In genomic region chr7:32979246-32979645, GRCh38 we compare ENCODE assay signal across 8 cellular contexts. TPM values are rescaled to one million over a fixed set of nuclear protein-coding genes. Genes with fewer than 3 reads are reported as not detected.
A peak's percentile ranks its signal among the peaks of the same experiment; 100 is the strongest.
DNase-seq lines count a peak whose midpoint lies in the region; ATAC-seq, FAIRE-seq and TF ChIP-seq lines count a peak whose summit lies in the region.
"Not testable (repeated sequence)": the region's sequence is repeated elsewhere in the genome, so short reads cannot be mapped to it uniquely, and the experiment has no call there.

No MANE protein-coding gene starts in this region.

- not testable (repeated sequence) for H3K27me3 ChIP-seq in SJSA1 (replicated peaks); mammary epithelial cell (ENCODE audit: insufficient read depth, low read length); keratinocyte (ENCODE audit: control insufficient read depth, extremely low read depth, insufficient read depth, low read length)

- 55% methylated on average over 6 of the region's 6 CpGs for WGBS in mammary epithelial cell (ENCODE audit: low coverage, missing lambda C conversion rate)

- not testable (repeated sequence) for H4K20me1 ChIP-seq in mammary epithelial cell (ENCODE audit: insufficient read depth, low read length); keratinocyte (ENCODE audit: control insufficient read depth, extremely low read depth, insufficient read depth, low read length)

- not testable (repeated sequence) for H3K36me3 ChIP-seq in SJSA1; mammary epithelial cell (ENCODE audit: insufficient read depth, low read length); keratinocyte (ENCODE audit: control insufficient read depth in 2 of 2, extremely low read depth in 1 of 2, insufficient read depth in 2 of 2, low read length in 2 of 2)

- H3K4me3 ChIP-seq in SJSA1; mammary epithelial cell (replicated peaks in 1 of 3; ENCODE audit: insufficient read depth in 1 of 3, low read depth in 2 of 3, low read length in 3 of 3); keratinocyte (ENCODE audit: control insufficient read depth in 2 of 3, extremely low read depth in 1 of 3, insufficient read depth in 2 of 3, low read depth in 1 of 3, low read length in 3 of 3): not testable (repeated sequence)

- H3K9ac ChIP-seq in mammary epithelial cell (ENCODE audit: insufficient read depth, low read length), result not testable (repeated sequence)
- H3K9ac ChIP-seq in keratinocyte (ENCODE audit: control insufficient read depth, extremely low read depth, insufficient read depth, low read length), result peak overlapping the region; percentile 33

- peak overlapping the region; percentile 33; the same call in 1 of the 2 replicates for H3K27ac ChIP-seq in SJSA1
- peak overlapping the region; percentile 40 for H3K27ac ChIP-seq in mammary epithelial cell (ENCODE audit: insufficient read depth, low read depth, low read length)
- peak overlapping the region; percentile 89 for H3K27ac ChIP-seq in keratinocyte (ENCODE audit: control insufficient read depth, insufficient read depth, low read length)

- not testable (repeated sequence) for H3K4me1 ChIP-seq in SJSA1 (replicated peaks); mammary epithelial cell (ENCODE audit: insufficient read depth, low read length)
- H3K4me1 ChIP-seq in keratinocyte (ENCODE audit: control insufficient read depth, extremely low read depth, insufficient read depth, low read length), result peaks cover 19% of the 10 kb centered on the region

- intact Hi-C loops in mammary epithelial cell (cut with micrococcal nuclease); sciatic nerve (cut with DNase I): not testable (repeated sequence)

- TF ChIP-seq EP300 in Ishikawa (IDR thresholded peaks at IDR 0.05; ENCODE audit: borderline replicate concordance), result not testable (repeated sequence)

- peak; percentile 63 for DNase-seq in ACHN
- DNase-seq in EL, result peak; percentile 89
- peak; percentile 16 to 54 for DNase-seq in SJSA1 (ENCODE audit: low read depth in 1 of 2, low spot score in 2 of 2)
- DNase-seq in mammary epithelial cell, result peak; percentile 48
- DNase-seq in fibroblast of peridontal ligament (ENCODE audit: extremely low read depth), result peak; percentile 68
- not testable (repeated sequence) for DNase-seq in keratinocyte (ENCODE audit: low read depth, low spot score); sciatic nerve (ENCODE audit: low spot score)

- not testable (repeated sequence) for H2AFZ ChIP-seq in mammary epithelial cell (ENCODE audit: low read depth, low read length); keratinocyte (ENCODE audit: control insufficient read depth, low read length)

- not testable (repeated sequence) for TF ChIP-seq RAD21 in Ishikawa (IDR thresholded peaks at IDR 0.05; ENCODE audit: low read depth)

- CTCF ChIA-PET in mammary epithelial cell (lab: Charles Lee; ENCODE audit: low non-redundant PET), result not testable (repeated sequence)

- FAIRE-seq in keratinocyte (lab: Jason Lieb, UNC), result peak; percentile 84

- dilution Hi-C loops in mammary epithelial cell (cut with HindIII; ENCODE audit: low sequenced_read_pairs); keratinocyte (cut with MboI; ENCODE audit: extremely low pct_ligation_motif_present, low sequenced_read_pairs): not testable (repeated sequence)

- H3K9me1 ChIP-seq in keratinocyte (ENCODE audit: control insufficient read depth, extremely low read depth, insufficient read depth, low read length), result not testable (repeated sequence)

- not testable (repeated sequence) for H3K4me2 ChIP-seq in mammary epithelial cell (ENCODE audit: insufficient read depth, low read depth, low read length); keratinocyte (ENCODE audit: control insufficient read depth, extremely low read depth, insufficient read depth, low read depth, low read length)

- ATAC-seq in sciatic nerve, result peak; percentile 90

- not testable (repeated sequence) for BruUV-seq in mammary epithelial cell (replicated peaks; lab: Mats Ljungman, UMichigan)

- not testable (repeated sequence) for H3K79me2 ChIP-seq in mammary epithelial cell (ENCODE audit: insufficient read depth, low read length); keratinocyte (ENCODE audit: control insufficient read depth, insufficient read depth, low read length)

- not testable (repeated sequence) for H3K9me3 ChIP-seq in SJSA1 (replicated peaks); mammary epithelial cell (replicated peaks; ENCODE audit: insufficient read depth, low read length); keratinocyte (ENCODE audit: control insufficient read depth, low read depth, low read length)

- in situ Hi-C loops in ACHN (cut with HindIII; ENCODE audit: low pct_ligation_motif_present, low pct_unique_long_range_greater_than_20kb, low sequenced_read_pairs); mammary epithelial cell (cut with MboI; ENCODE audit: low sequenced_read_pairs in 2 of 2): not testable (repeated sequence)

- not testable (repeated sequence) for TF ChIP-seq CTCF in mammary epithelial cell (conservative IDR thresholded peaks at IDR 0.05 in 1 of 2, IDR thresholded peaks at IDR 0.05 in 1 of 2; ENCODE audit: extremely low read depth in 1 of 2, insufficient read depth in 1 of 2, low read depth in 1 of 2, low read length in 2 of 2); keratinocyte (optimal IDR thresholded peaks at IDR 0.05 in 1 of 3, IDR thresholded peaks at IDR 0.05 in 1 of 3, conservative IDR thresholded peaks at IDR 0.05 in 1 of 3; ENCODE audit: extremely low read depth in 1 of 3, insufficient read depth in 2 of 3, low read length in 3 of 3)

TF ChIP-seq in Ishikawa, 13 proteins besides CTCF, POLR2A, EP300 and RAD21:
- TF ChIP-seq TEAD4 (IDR thresholded peaks at IDR 0.05), result peak; percentile 40
- 0 out of 2 replicates have a peak, but pooled peaks have one; percentile 36 for TF ChIP-seq CEBPB (IDR thresholded peaks at IDR 0.05)

RNA-seq across cellular contexts. Expression of gene FKBP9, which starts 22.0 kb away (rescaled TPM):
- total RNA-seq in SJSA1 (2014; rRNA removed; shearing (Covaris generic)), result 207 and 234 TPM in 2 replicates
- total RNA-seq in mammary epithelial cell, result 100 to 1,000 TPM; 129 to 301 TPM
- 111 TPM for polyA plus RNA-seq in mammary epithelial cell
- polyA minus RNA-seq in mammary epithelial cell, result 123 TPM
- polyA plus RNA-seq in keratinocyte, result 72.6 to 173 TPM (median 92.2 TPM) in 3 replicates
- polyA plus RNA-seq in keratinocyte (2011; ENCODE audit: low read depth), result 91.6 TPM
- 74.2 and 99.6 TPM in 2 replicates for polyA plus RNA-seq in keratinocyte (2011; cell fraction: cytosol; rRNA removed)
- 210 and 211 TPM in 2 replicates for polyA plus RNA-seq in keratinocyte (2011; cell fraction: nucleus; rRNA removed)
- 138 and 144 TPM in 2 replicates for polyA plus RNA-seq in keratinocyte (2012; ENCODE audit: low replicate concordance)
- 88.1 to 215 TPM (median 145 TPM) in 3 replicates for polyA minus RNA-seq in keratinocyte
- 229 TPM for polyA minus RNA-seq in keratinocyte (2011; cell fraction: cytosol; rRNA and poly(A)+ RNA removed)
- 179 and 344 TPM in 2 replicates for polyA minus RNA-seq in keratinocyte (2011; cell fraction: nucleus; rRNA and poly(A)+ RNA removed)
- total RNA-seq in sciatic nerve, result 150 TPM

Comparison
In these comparisons a context has a peak if more than half of its experiments do, and no peak if none do; other contexts are left out.
1. H3K27ac ChIP-seq: peak in every context shown above with its lines; median percentile 89 in keratinocyte; 40 in mammary epithelial cell; 33 in SJSA1.